In the genomic region with DNA sequence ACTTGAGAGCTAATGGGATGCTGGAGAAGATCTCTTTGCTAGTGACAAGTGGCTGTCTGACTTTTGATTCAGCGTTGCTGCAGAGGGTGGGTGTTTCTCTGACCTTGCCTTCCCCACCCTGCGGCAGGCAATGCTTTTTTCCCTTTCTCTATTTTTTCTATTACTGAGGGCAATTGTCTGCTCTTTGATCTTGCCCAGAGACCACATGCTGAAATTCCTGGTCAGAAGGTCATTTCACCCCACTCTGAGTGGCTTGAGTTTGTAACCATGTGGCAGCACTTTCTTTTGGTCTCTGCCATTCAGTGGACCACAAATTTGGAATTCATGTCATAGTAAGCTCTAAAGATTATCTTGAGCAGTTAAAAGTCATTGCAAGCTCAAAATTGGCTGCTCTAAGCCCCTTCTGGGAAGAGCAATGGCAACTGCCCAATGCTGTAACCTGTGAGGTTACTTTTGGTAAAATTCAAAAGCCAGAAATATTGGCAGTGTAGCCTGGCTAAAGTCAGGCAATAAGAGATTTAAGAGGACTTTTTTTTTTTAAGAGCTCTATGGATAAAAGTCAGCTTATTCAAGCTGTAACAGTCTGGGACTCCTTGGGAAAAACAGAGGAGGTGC, we compare ENCODE assay signal across 25 cellular contexts.
"Had no signal": no experiment of that assay in that cellular context is flagged by ENCODE, and none has a peak within 500 bp of the region (broad histone marks: within the 10 kb centered on the region; RNA-seq: fewer than 3 reads in every experiment).

No MANE protein-coding gene starts in this region.

- DNase-seq: activated B cell treated with CpG ODN at 0.5 μM for 24 hours; activated CD4-positive, alpha-beta memory T cell treated with anti-CD3 and anti-CD28 coated beads for 36 hours; activated CD4-positive, alpha-beta T cell treated with anti-CD3 and anti-CD28 coated beads for 4 hours; activated CD4-positive, alpha-beta T cell treated with anti-CD3 and anti-CD28 coated beads, Interleukin-2, amount 50 U/mL, for 1 hour; activated CD4-positive, CD25-positive, alpha-beta regulatory T cell treated with anti-CD3 and anti-CD28 coated beads, Interleukin-2, amount 50 U/mL, for 72 hours; activated CD8-positive, alpha-beta memory T cell treated with anti-CD3 and anti-CD28 coated beads, Interleukin-2, amount 50 U/mL, for 4 hours; activated effector memory CD4-positive, alpha-beta T cell treated with Interleukin-2 at 50 U/mL for 16 hours; activated naive CD4-positive, alpha-beta T cell treated with anti-CD3 and anti-CD28 coated beads, Interleukin-2, amount 10 ng/mL, durations not matched to agents 7 days and 5 days; activated naive CD8-positive, alpha-beta T cell treated with anti-CD3 and anti-CD28 coated beads, Interleukin-2, amount 50 U/mL, for 24 hours; activated T-cell treated with anti-CD3 and anti-CD28 coated beads for 4 hours; activated T-cell treated with anti-CD3 and anti-CD28 coated beads, Interleukin-2, amount 50 U/mL, for 48 hours; anterior cingulate cortex; NCI-H1417 treated with DMSO at 0.1 percent for 48 hours; NCI-H1930; NCI-H2081 treated with DMSO at 0.1 percent for 48 hours; NCI-H345; NCI-H510A treated with DMSO at 0.1 percent for 48 hours; PC-9; Right ventricle myocardium superior; SW 1271; T-helper 1 cell; T-helper 2 cell; T-helper 9 cell had no signal

- H3K4me3 ChIP-seq: cardiac muscle cell, K562, PC-9 had no signal
